19 cellular contexts compared by ENCODE assay signal in genomic region chr1:56448937-56449336, GRCh38.
DNase-seq lines count a peak whose midpoint lies in the region; ATAC-seq and TF ChIP-seq lines count a peak whose summit lies in the region.
"Had no signal": no experiment of that assay in that cellular context is flagged by ENCODE, and none has a peak within 500 bp of the region (broad histone marks: within the 10 kb centered on the region; RNA-seq: fewer than 3 reads in every experiment).

No MANE protein-coding gene starts in this region.

- no peaks in the 10 kb centered on the region for H3K4me1 ChIP-seq in breast epithelium

- H3K36me3 Mint-ChIP-seq in MCF 10A (ENCODE audit: insufficient read depth, unreplicated experiment): no peaks in the 10 kb centered on the region
- H3K36me3 Mint-ChIP-seq in activated CD4-positive, alpha-beta memory T cell treated with anti-CD3 and anti-CD28 coated beads for 36 hours: no peaks in the 10 kb centered on the region
- H3K36me3 Mint-ChIP-seq: activated naive CD8-positive, alpha-beta T cell; IgD-negative memory B cell had no signal

- CTCF ChIA-PET in MCF 10A (lab: Yijun Ruan, JAX): interaction anchor here (0.6 kb wide), 2 partner anchors 131 to 523 kb away, joined by 3 read pairs; no protein-coding TSS in a partner anchor
- CTCF ChIA-PET in activated CD4-positive, alpha-beta memory T cell treated with anti-CD3 and anti-CD28 coated beads for 36 hours (lab: Charles Lee): no interaction called here

- DNase-seq in MCF 10A (ENCODE audit: unreplicated experiment) (peak; percentile 87), breast epithelium (ENCODE audit: low spot score in 2 of 2) (no peak), dermis blood vessel endothelial cell (peak; percentile 67), kidney glomerular epithelial cell (lab: John Stamatoyannopoulos, UW) (peak; percentile 21), OCI-M2 (lab: John Stamatoyannopoulos, UW; ENCODE audit: unreplicated experiment) (no peak)
- no peak for DNase-seq in stimulated activated CD4-positive, alpha-beta T cell treated with anti-CD3 and anti-CD28 coated beads, Interleukin-12 subunit alpha, Interleukin-12 subunit beta, amount 100 ng/mL, for 4 hours
- no peak for DNase-seq in activated CD4-positive, alpha-beta memory T cell treated with anti-CD3 and anti-CD28 coated beads for 36 hours
- DNase-seq: activated CD4-positive, alpha-beta T cell treated with anti-CD3 and anti-CD28 coated beads, Interleukin-2, amount 50 U/mL, for 48 hours; activated T-cell treated with anti-CD3 and anti-CD28 coated beads, Interleukin-2, amount 50 U/mL, for 4 hours; CD4-positive, alpha-beta T cell; DND-41; effector memory CD4-positive, alpha-beta T cell; NCI-H1092 treated with DMSO at 0.1 percent for 48 hours; NCI-H748 treated with DMSO at 0.1 percent for 48 hours; occipital lobe had no signal

- no peaks in the 10 kb centered on the region for H3K4me1 Mint-ChIP-seq in MCF 10A (ENCODE audit: insufficient read depth, unreplicated experiment)
- no peaks in the 10 kb centered on the region for H3K4me1 Mint-ChIP-seq in activated CD4-positive, alpha-beta memory T cell treated with anti-CD3 and anti-CD28 coated beads for 36 hours (ENCODE audit: low read depth)
- H3K4me1 Mint-ChIP-seq: IgD-negative memory B cell had no signal

- no TSS peak for BruUV-seq in MCF 10A (replicated peaks; lab: Mats Ljungman, UMichigan)

- no peaks in the 10 kb centered on the region for H3K36me3 ChIP-seq in breast epithelium
- H3K36me3 ChIP-seq: tibial nerve had no signal

- H3K9me3 ChIP-seq in breast epithelium: no peaks in the 10 kb centered on the region
- H3K9me3 ChIP-seq: tibial nerve had no signal

- TF ChIP-seq CTCF in MCF 10A (IDR thresholded peaks at IDR 0.05; ENCODE audit: unreplicated experiment) (no peak), breast epithelium (IDR thresholded peaks at IDR 0.05) (no peak)

- H3K4me3 ChIP-seq in breast epithelium: no peak overlapping the region
- H3K4me3 ChIP-seq: tibial nerve had no signal

- H3K27me3 Mint-ChIP-seq in MCF 10A (ENCODE audit: insufficient read depth, unreplicated experiment): no peaks in the 10 kb centered on the region
- H3K27me3 Mint-ChIP-seq in activated CD4-positive, alpha-beta memory T cell treated with anti-CD3 and anti-CD28 coated beads for 36 hours: no peaks in the 10 kb centered on the region
- H3K27me3 Mint-ChIP-seq: activated naive CD8-positive, alpha-beta T cell had no signal

- no peak for TF ChIP-seq POLR2A in breast epithelium (IDR thresholded peaks at IDR 0.05)

- ATAC-seq in HG03175 (IDR thresholded peaks at IDR 0.05; ENCODE audit: unreplicated experiment): no peak
- ATAC-seq: activated T-cell treated with anti-CD3 and anti-CD28 coated beads, Interleukin-2, amount 50 U/mL, for 4 hours had no signal

- no peaks in the 10 kb centered on the region for H3K9me3 Mint-ChIP-seq in MCF 10A (ENCODE audit: unreplicated experiment)
- H3K9me3 Mint-ChIP-seq in activated CD4-positive, alpha-beta memory T cell treated with anti-CD3 and anti-CD28 coated beads for 36 hours: no peaks in the 10 kb centered on the region
- H3K9me3 Mint-ChIP-seq: activated T-cell treated with anti-CD3 and anti-CD28 coated beads, Interleukin-2, amount 50 U/mL, for 4 hours; CD4-positive, alpha-beta T cell; IgD-negative memory B cell had no signal

- no peak overlapping the region for H3K4me3 Mint-ChIP-seq in MCF 10A (ENCODE audit: unreplicated experiment)
- H3K4me3 Mint-ChIP-seq in activated CD4-positive, alpha-beta memory T cell treated with anti-CD3 and anti-CD28 coated beads for 36 hours: no peak overlapping the region
- H3K4me3 Mint-ChIP-seq: activated naive CD8-positive, alpha-beta T cell; activated T-cell treated with anti-CD3 and anti-CD28 coated beads, Interleukin-2, amount 50 U/mL, for 4 hours; CD4-positive, alpha-beta T cell; IgD-negative memory B cell had no signal

- H3K27me3 ChIP-seq in breast epithelium: no peaks in the 10 kb centered on the region
- H3K27me3 ChIP-seq: tibial nerve had no signal

- intact Hi-C loops in MCF 10A (cut with micrococcal nuclease): no loop called here
- intact Hi-C loops in breast epithelium (cut with DNase I; ENCODE audit: low total_unique reads): no loop called here
- intact Hi-C loops in activated CD4-positive, alpha-beta memory T cell treated with anti-CD3 and anti-CD28 coated beads for 36 hours (cut with micrococcal nuclease): no loop called here

- H3K27ac ChIP-seq in breast epithelium: no peak overlapping the region

- no peak overlapping the region for H3K27ac Mint-ChIP-seq in MCF 10A (ENCODE audit: low read depth, unreplicated experiment)
- H3K27ac Mint-ChIP-seq in activated CD4-positive, alpha-beta memory T cell treated with anti-CD3 and anti-CD28 coated beads for 36 hours: no peak overlapping the region
- H3K27ac Mint-ChIP-seq: activated naive CD8-positive, alpha-beta T cell; CD4-positive, alpha-beta T cell; IgD-negative memory B cell had no signal

- POLR2A ChIA-PET in MCF 10A (lab: Yijun Ruan, JAX): no interaction called here
- POLR2A ChIA-PET in activated CD4-positive, alpha-beta memory T cell treated with anti-CD3 and anti-CD28 coated beads for 36 hours (lab: Charles Lee): no interaction called here

Comparison
In these comparisons a context has a peak if more than half of its experiments do, and no peak if none do; other contexts are left out.
1. DNase-seq: peak in MCF 10A (single experiment), dermis blood vessel endothelial cell (single experiment) and kidney glomerular epithelial cell (single experiment); none in breast epithelium (0 of 2), stimulated activated CD4-positive, alpha-beta T cell treated with anti-CD3 and anti-CD28 coated beads, Interleukin-12 subunit alpha, Interleukin-12 subunit beta, amount 100 ng/mL, for 4 hours (single experiment), OCI-M2 (single experiment) and activated CD4-positive, alpha-beta memory T cell treated with anti-CD3 and anti-CD28 coated beads for 36 hours (single experiment).